26 cellular contexts compared by ENCODE assay signal in genomic region chr13:112671359-112671758, GRCh38.
"Had no signal": no experiment of that assay in that cellular context is flagged by ENCODE, and none has a peak within 500 bp of the region (broad histone marks: within the 10 kb centered on the region; RNA-seq: fewer than 3 reads in every experiment).

No MANE protein-coding gene starts in this region.

- H3K27ac ChIP-seq: SJSA1 had no signal

- H3K4me3 Mint-ChIP-seq: activated CD4-positive, alpha-beta T cell treated with anti-CD3 and anti-CD28 coated beads, Interleukin-2, amount 10 ng/mL, durations not matched to agents 7 days and 5 days; activated CD8-positive, alpha-beta T cell treated with anti-CD3 and anti-CD28 coated beads, Interleukin-2, amount 10 ng/mL, durations not matched to agents 7 days and 5 days; activated naive CD4-positive, alpha-beta T cell treated with anti-CD3 and anti-CD28 coated beads, Interleukin-2, amount 10 ng/mL, durations not matched to agents 7 days and 5 days; activated naive CD8-positive, alpha-beta T cell; activated naive CD8-positive, alpha-beta T cell treated with anti-CD3 and anti-CD28 coated beads, Interleukin-2, amount 50 U/mL, for 24 hours; brain; T-helper 1 cell treated with Interleukin-12 subunit alpha and Interleukin-12 subunit beta and Interleukin-4 antibody, amounts not matched to agents 30 μg/mL and 1 μg/mL, for 36 hours; T-helper 2 cell treated with Interferon-gamma antibody and Interleukin-4, amounts not matched to agents 5 μg/mL and 100 μg/mL, for 36 hours had no signal

- H3K4me2 ChIP-seq: SK-N-SH had no signal

- H3K36me3 Mint-ChIP-seq: activated naive CD4-positive, alpha-beta T cell treated with anti-CD3 and anti-CD28 coated beads, Interleukin-2, amount 10 ng/mL, durations not matched to agents 7 days and 5 days; activated naive CD8-positive, alpha-beta T cell; brain had no signal

- H3K36me3 ChIP-seq: SJSA1 had no signal

- H3K9me3 ChIP-seq: SJSA1, SK-N-SH had no signal

- H3K27ac Mint-ChIP-seq: activated CD4-positive, alpha-beta T cell treated with anti-CD3 and anti-CD28 coated beads, Interleukin-2, amount 10 ng/mL, durations not matched to agents 7 days and 5 days; activated CD8-positive, alpha-beta T cell treated with anti-CD3 and anti-CD28 coated beads, Interleukin-2, amount 10 ng/mL, durations not matched to agents 7 days and 5 days; activated naive CD4-positive, alpha-beta T cell treated with anti-CD3 and anti-CD28 coated beads, Interleukin-2, amount 10 ng/mL, durations not matched to agents 7 days and 5 days; activated naive CD8-positive, alpha-beta T cell; activated naive CD8-positive, alpha-beta T cell treated with anti-CD3 and anti-CD28 coated beads, Interleukin-2, amount 50 U/mL, for 24 hours; T-helper 1 cell treated with Interleukin-12 subunit alpha and Interleukin-12 subunit beta and Interleukin-4 antibody, amounts not matched to agents 30 μg/mL and 1 μg/mL, for 36 hours; T-helper 2 cell treated with Interferon-gamma antibody and Interleukin-4, amounts not matched to agents 5 μg/mL and 100 μg/mL, for 36 hours had no signal

- H3K4me1 Mint-ChIP-seq: activated naive CD8-positive, alpha-beta T cell treated with anti-CD3 and anti-CD28 coated beads, Interleukin-2, amount 50 U/mL, for 24 hours had no signal

- ATAC-seq: activated CD8-positive, alpha-beta T cell treated with anti-CD3 and anti-CD28 coated beads, Interleukin-2, amount 10 ng/mL, durations not matched to agents 7 days and 5 days; activated naive CD8-positive, alpha-beta T cell treated with anti-CD3 and anti-CD28 coated beads, Interleukin-2, amount 50 U/mL, for 24 hours; Panc1 had no signal

- H3K4me1 ChIP-seq: SJSA1 had no signal

- DNase-seq: activated CD4-positive, alpha-beta T cell treated with anti-CD3 and anti-CD28 coated beads, Interleukin-2, amount 10 ng/mL, durations not matched to agents 7 days and 5 days; activated CD4-positive, alpha-beta T cell treated with anti-CD3 and anti-CD28 coated beads, Interleukin-2, amount 50 U/mL, for 48 hours; activated CD8-positive, alpha-beta memory T cell treated with anti-CD3 and anti-CD28 coated beads, Interleukin-2, amount 50 U/mL, for 48 hours; activated CD8-positive, alpha-beta T cell treated with anti-CD3 and anti-CD28 coated beads, Interleukin-2, amount 10 ng/mL, durations not matched to agents 7 days and 5 days; activated effector memory CD4-positive, alpha-beta T cell treated with Interleukin-2 at 50 U/mL for 16 hours; activated naive CD4-positive, alpha-beta T cell treated with anti-CD3 and anti-CD28 coated beads, Interleukin-2, amount 10 ng/mL, durations not matched to agents 7 days and 5 days; activated naive CD8-positive, alpha-beta T cell treated with anti-CD3 and anti-CD28 coated beads, Interleukin-2, amount 50 U/mL, for 24 hours; anterior cingulate cortex; Karpas-422; KBM-7; NCI-H1105; NCI-H1417 treated with DMSO at 0.1 percent for 48 hours; NCI-H187 treated with DMSO at 0.1 percent for 48 hours; NCI-H2081; NCI-H2171 treated with DMSO at 0.1 percent for 48 hours; NCI-H2227 treated with DMSO at 0.1 percent for 48 hours; NCI-H446 treated with DMSO at 0.1 percent for 48 hours; NCI-H524; SHP77 treated with DMSO at 0.1 percent for 48 hours; SK-N-SH had no signal

- H3K4me3 ChIP-seq: SJSA1 had no signal

- H3K9me3 Mint-ChIP-seq: activated CD4-positive, alpha-beta T cell treated with anti-CD3 and anti-CD28 coated beads, Interleukin-2, amount 10 ng/mL, durations not matched to agents 7 days and 5 days; activated naive CD4-positive, alpha-beta T cell treated with anti-CD3 and anti-CD28 coated beads, Interleukin-2, amount 10 ng/mL, durations not matched to agents 7 days and 5 days; activated naive CD8-positive, alpha-beta T cell treated with anti-CD3 and anti-CD28 coated beads, Interleukin-2, amount 50 U/mL, for 24 hours; T-helper 1 cell treated with Interleukin-12 subunit alpha and Interleukin-12 subunit beta and Interleukin-4 antibody, amounts not matched to agents 30 μg/mL and 1 μg/mL, for 36 hours; T-helper 2 cell treated with Interferon-gamma antibody and Interleukin-4, amounts not matched to agents 5 μg/mL and 100 μg/mL, for 36 hours had no signal

- H3K9ac ChIP-seq: SK-N-SH had no signal

- H3K27me3 Mint-ChIP-seq: activated CD4-positive, alpha-beta T cell treated with anti-CD3 and anti-CD28 coated beads, Interleukin-2, amount 10 ng/mL, durations not matched to agents 7 days and 5 days; activated naive CD8-positive, alpha-beta T cell had no signal
